8 cellular contexts compared by ENCODE assay signal in the genomic region with DNA sequence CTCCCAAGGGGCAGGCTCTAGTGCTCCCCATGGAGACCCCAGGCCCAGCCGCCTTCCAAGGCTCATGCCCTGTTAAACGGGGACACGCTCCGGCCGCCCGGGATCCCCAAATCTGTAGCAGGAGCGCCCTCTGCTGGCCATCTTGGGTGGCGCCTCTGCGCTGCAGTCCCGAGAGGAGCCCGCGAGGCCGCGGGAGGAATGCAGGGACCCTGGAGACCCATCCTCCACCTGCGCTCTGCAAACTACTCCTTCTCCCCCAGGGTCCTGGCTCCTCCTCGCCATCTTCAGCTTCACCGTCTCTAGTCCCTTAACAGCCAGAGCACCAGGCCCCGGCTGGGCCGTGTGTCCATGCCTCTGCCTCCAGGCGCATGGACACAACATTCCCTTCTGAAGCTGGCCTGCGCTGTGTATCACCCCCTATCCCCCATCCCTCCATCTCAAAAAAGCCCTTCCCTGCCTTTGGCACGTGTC. TPM values are rescaled to one million over a fixed set of nuclear protein-coding genes. Genes with fewer than 3 reads are reported as not detected.
DNase-seq lines count a peak whose midpoint lies in the region; ATAC-seq lines count a peak whose summit lies in the region.

No MANE protein-coding gene starts in this region.

- in situ Hi-C loops in GM23248 (cut with MboI), result no loop called here

- peaks cover 9% of the 10 kb centered on the region; the same call in 1 of the 2 replicates for H3K4me1 ChIP-seq in GM23248 (ENCODE audit: insufficient read depth)

- peak overlapping the region; percentile 58 for H3K4me2 ChIP-seq in GM23248 (ENCODE audit: unreplicated experiment)

- H3K27ac ChIP-seq in GM23248, result no peak overlapping the region

- DNase-seq in AML-193 (lab: John Stamatoyannopoulos, UW) (peak; percentile 72 to 76), GM23248 (peak; percentile 78), NCI-H2227 (lab: John Stamatoyannopoulos, UW; ENCODE audit: unreplicated experiment) (peak; percentile 89), iris pigment epithelial cell (ENCODE audit: low read depth) (peak; percentile 49)
- DNase-seq in central memory CD4-positive, alpha-beta T cell, result peak; percentile 73
- DNase-seq in stimulated activated CD4-positive, alpha-beta T cell treated with anti-CD3 and anti-CD28 coated beads, Interleukin-12 subunit alpha, Interleukin-12 subunit beta, amount 100 ng/mL, for 4 hours, result peak; percentile 92

- H3K4me3 ChIP-seq in GM23248, result peak overlapping the region; percentile 53

- peak; percentile 77 to 80 for ATAC-seq in activated CD4-positive, CD25-positive, alpha-beta regulatory T cell treated with anti-CD3 and anti-CD28 coated beads, Interleukin-2, amount 50 U/mL, for 24 hours
- no peak for ATAC-seq in HG03025 (IDR thresholded peaks at IDR 0.05; ENCODE audit: low FRiP score, unreplicated experiment)

- H3K9me2 ChIP-seq in GM23248 (ENCODE audit: insufficient read depth), result no peaks in the 10 kb centered on the region

- peak overlapping the region; percentile 65 for H3K9ac ChIP-seq in GM23248

- H3K79me2 ChIP-seq in GM23248 (ENCODE audit: insufficient read depth), result no peaks in the 10 kb centered on the region

- H2AFZ ChIP-seq in GM23248, result peak overlapping the region; percentile 84

- 1% methylated on average over 15 to 22 of the region's 22 CpGs for WGBS in GM23248 (ENCODE audit: low coverage in 1 of 2, low lambda C conversion rate in 2 of 2, missing lambda C conversion rate in 2 of 2), 2 experiments

- H3F3A ChIP-seq in GM23248 (ENCODE audit: insufficient read depth), result no peaks in the 10 kb centered on the region

- H3K27me3 ChIP-seq in GM23248 (replicated peaks; ENCODE audit: insufficient read depth), result no peaks in the 10 kb centered on the region

- no peaks in the 10 kb centered on the region for H3K36me3 ChIP-seq in GM23248 (ENCODE audit: low read depth)

- no peaks in the 10 kb centered on the region for H4K20me1 ChIP-seq in GM23248 (ENCODE audit: insufficient read depth)

- no peaks in the 10 kb centered on the region for H3K9me3 ChIP-seq in GM23248 (ENCODE audit: low read depth)

RNA-seq across cellular contexts. Expression of a gene that starts 23.6 kb away (rescaled TPM):
- 0.51 and 3.8 TPM in 2 replicates for total RNA-seq in GM23248 (2014; rRNA removed; shearing (Covaris generic))
- polyA plus RNA-seq in GM23248 (2016; fragmentation: Nextera tagmentation; extraction: Ambion mirVana), result 1.4 and 1.8 TPM in 2 replicates

RNA-seq across cellular contexts. Expression of a gene that starts 35.4 kb away (rescaled TPM):
- 0.38 and 2.5 TPM in 2 replicates for total RNA-seq in GM23248 (2014; rRNA removed; shearing (Covaris generic))
- polyA plus RNA-seq in GM23248 (2016; fragmentation: Nextera tagmentation; extraction: Ambion mirVana), result 0.90 and 1.2 TPM in 2 replicates

RNA-seq across cellular contexts. Expression of a gene that starts 40.7 kb away (rescaled TPM):
- total RNA-seq in GM23248 (2014; rRNA removed; shearing (Covaris generic)), result 98.1 and 113 TPM in 2 replicates
- polyA plus RNA-seq in GM23248 (2016; fragmentation: Nextera tagmentation; extraction: Ambion mirVana), result 1,585 and 1,606 TPM in 2 replicates
